In genomic region chr15:52678036-52678467, GRCh38 we compare ENCODE assay signal across 8 cellular contexts. TPM values are rescaled to one million over a fixed set of nuclear protein-coding genes. Genes with fewer than 3 reads are reported as not detected.
DNase-seq lines count a peak whose midpoint lies in the region; ATAC-seq and TF ChIP-seq lines count a peak whose summit lies in the region.

No MANE protein-coding gene starts in this region.

- peaks cover 5% of the 10 kb centered on the region for H3K4me1 Mint-ChIP-seq in endothelial cell (ENCODE audit: unreplicated experiment)
- peaks cover 26% of the 10 kb centered on the region for H3K4me1 Mint-ChIP-seq in mesothelial cell of epicardium

- H3K36me3 Mint-ChIP-seq in endothelial cell (ENCODE audit: low read depth, unreplicated experiment) (no peaks in the 10 kb centered on the region), mesothelial cell of epicardium (peaks cover 10% of the 10 kb centered on the region)

- H3K27ac Mint-ChIP-seq in endothelial cell (ENCODE audit: unreplicated experiment) (peak overlapping the region; percentile 99), mesothelial cell of epicardium (peak overlapping the region; percentile 98)

- DNase-seq in DMS79 treated with DMSO at 0.1 percent for 48 hours (lab: John Stamatoyannopoulos, UW) (peak; percentile 11), DMS79 (lab: John Stamatoyannopoulos, UW) (no peak), NCI-H460 (ENCODE audit: extremely low read depth, low read depth) (peak; percentile 33), endothelial cell (ENCODE audit: low spot score) (peak; percentile 29), mesothelial cell of epicardium (ENCODE audit: low spot score in 2 of 2, unreplicated experiment in 2 of 2) (peak in 1 of 2 experiments; percentile 45)
- peak; percentile 73 for DNase-seq in activated CD8-positive, alpha-beta memory T cell treated with anti-CD3 and anti-CD28 coated beads for 24 hours
- DNase-seq in stimulated activated CD8-positive, alpha-beta memory T cell treated with anti-CD3 and anti-CD28 coated beads, Interleukin-4, amount 100 ng/mL, for 1 hour (ENCODE audit: low read depth in 2 of 2, low spot score in 1 of 2), result peak; percentile 19 to 25

- no peaks in the 10 kb centered on the region for H3K9me3 Mint-ChIP-seq in endothelial cell (ENCODE audit: unreplicated experiment)
- no peaks in the 10 kb centered on the region for H3K9me3 Mint-ChIP-seq in mesothelial cell of epicardium

- H3K4me3 Mint-ChIP-seq in endothelial cell (ENCODE audit: unreplicated experiment), result peak overlapping the region; percentile 99
- H3K4me3 Mint-ChIP-seq in mesothelial cell of epicardium, result peak overlapping the region; percentile 96

- ATAC-seq in HG02571 (IDR thresholded peaks at IDR 0.05; ENCODE audit: unreplicated experiment), result peak; percentile 29

- TF ChIP-seq CTCF in endothelial cell (IDR thresholded peaks at IDR 0.05; ENCODE audit: unreplicated experiment), result no peak
- TF ChIP-seq CTCF in mesothelial cell of epicardium (IDR thresholded peaks at IDR 0.05; ENCODE audit: unreplicated experiment), result no peak

- H3K27me3 Mint-ChIP-seq in endothelial cell (ENCODE audit: unreplicated experiment) (peaks cover 10% of the 10 kb centered on the region), mesothelial cell of epicardium (ENCODE audit: low read depth) (peaks cover 2% of the 10 kb centered on the region)

RNA-seq across cellular contexts. Expression of gene ATOSA, which starts 1.1 kb away (rescaled TPM):
- 7.1 and 8.7 TPM in 2 replicates for total RNA-seq in NCI-H460 (2014; rRNA removed; shearing (Covaris generic))
- 7.0 and 13.6 TPM in 2 replicates for polyA plus RNA-seq in NCI-H460 (2014; cell fraction: nucleus; rRNA removed)
- total RNA-seq in endothelial cell (ENCODE audit: unreplicated experiment) (24.6 TPM), mesothelial cell of epicardium (38.8 to 43.7 TPM (median 41.4 TPM) in 3 replicates)
